Comparison of ENCODE assay signal across 23 cellular contexts in genomic region chr11:85541683-85542082, GRCh38.
"Had no signal": no experiment of that assay in that cellular context is flagged by ENCODE, and none has a peak within 500 bp of the region (broad histone marks: within the 10 kb centered on the region; RNA-seq: fewer than 3 reads in every experiment).

No MANE protein-coding gene starts in this region.

- H3K4me1 Mint-ChIP-seq: immature natural killer cell, naive B cell, nephron progenitor cell had no signal

- H3K27me3 ChIP-seq: foreskin keratinocyte, hepatocyte, ovary, right atrium auricular region, sigmoid colon, stomach, transverse colon had no signal

- H3K79me2 ChIP-seq: hepatocyte had no signal

- H3K27me3 Mint-ChIP-seq: dendritic cell treated with granulocyte-macrophage colony-stimulating factor and Interleukin-4, amounts not matched to agents 40 ng/mL and 50 ng/mL, for 4 days had no signal

- H3K4me1 ChIP-seq: foreskin keratinocyte, sigmoid colon, stomach, transverse colon had no signal

- H3K27ac Mint-ChIP-seq: dendritic cell treated with granulocyte-macrophage colony-stimulating factor and Interleukin-4, amounts not matched to agents 40 ng/mL and 50 ng/mL, for 4 days; immature natural killer cell; nephron progenitor cell had no signal

- DNase-seq: erythroblast; foreskin keratinocyte; head of caudate nucleus; immature natural killer cell; left ventricle myocardium superior; mesendoderm; naive B cell; nephron progenitor cell; nucleus accumbens; ovary; sigmoid colon; stimulated activated naive CD4-positive, alpha-beta T cell; stomach; substantia nigra; transverse colon had no signal

- H3K36me3 Mint-ChIP-seq: naive B cell had no signal

- H3K4me3 ChIP-seq: hepatocyte, lung, ovary, right atrium auricular region, sigmoid colon, skin epidermis, stomach, thoracic aorta, transverse colon had no signal

- H3K36me3 ChIP-seq: ovary, right atrium auricular region, thoracic aorta, transverse colon had no signal

- H3K4me3 Mint-ChIP-seq: dendritic cell treated with granulocyte-macrophage colony-stimulating factor and Interleukin-4, amounts not matched to agents 40 ng/mL and 50 ng/mL, for 4 days; immature natural killer cell; naive B cell; nephron progenitor cell had no signal

- H3K4me2 ChIP-seq: hepatocyte had no signal

- H3K27ac ChIP-seq: foreskin keratinocyte, hepatocyte, ovary, right atrium auricular region, sigmoid colon, skin epidermis, stomach, thoracic aorta, transverse colon had no signal

- H2AFZ ChIP-seq: hepatocyte had no signal

- FAIRE-seq: endothelial cell of umbilical vein, keratinocyte had no signal

- ATAC-seq: foreskin keratinocyte, left ventricle myocardium superior had no signal

- H3K9me3 ChIP-seq: ovary, right atrium auricular region, sigmoid colon, thoracic aorta, transverse colon had no signal
